Comparison of ENCODE assay signal across 14 cellular contexts in genomic region chr4:101724093-101724492, GRCh38.
DNase-seq lines count a peak whose midpoint lies in the region; TF ChIP-seq lines count a peak whose summit lies in the region.
"Had no signal": no experiment of that assay in that cellular context is flagged by ENCODE, and none has a peak within 500 bp of the region (broad histone marks: within the 10 kb centered on the region; RNA-seq: fewer than 3 reads in every experiment).

No MANE protein-coding gene starts in this region.

- DNase-seq in CD4-positive, alpha-beta memory T cell = no peak
- DNase-seq in DMS53 (lab: John Stamatoyannopoulos, UW) = peak; percentile 70
- DNase-seq in NCI-H146 (lab: John Stamatoyannopoulos, UW) = peak; percentile 42
- peak; percentile 6 for DNase-seq in epithelial cell of esophagus (ENCODE audit: low read depth)
- DNase-seq in T-helper 9 cell = no peak
- DNase-seq in substantia nigra (lab: John Stamatoyannopoulos, UW) = no peak
- no peak for DNase-seq in DMS 273 (lab: John Stamatoyannopoulos, UW; ENCODE audit: unreplicated experiment)
- DNase-seq: effector CD4-positive, alpha-beta T cell; PC-3 had no signal

- H3K9me3 Mint-ChIP-seq in CD4-positive, alpha-beta memory T cell = no peaks in the 10 kb centered on the region
- H3K9me3 Mint-ChIP-seq: activated naive CD4-positive, alpha-beta T cell treated with anti-CD3 and anti-CD28 coated beads, Interleukin-2, amount 50 U/mL, for 24 hours had no signal

- peak overlapping the region in 7 of 8 donors; percentile 17 to 74 (median 36) for H3K4me3 Mint-ChIP-seq in CD4-positive, alpha-beta memory T cell
- H3K4me3 Mint-ChIP-seq: activated naive CD4-positive, alpha-beta T cell treated with anti-CD3 and anti-CD28 coated beads, Interleukin-2, amount 50 U/mL, for 24 hours had no signal

- H3K27me3 Mint-ChIP-seq in CD4-positive, alpha-beta memory T cell = peaks cover 0 to 3% of the 10 kb centered on the region in 2 donors
- H3K27me3 Mint-ChIP-seq: activated naive CD4-positive, alpha-beta T cell treated with anti-CD3 and anti-CD28 coated beads, Interleukin-2, amount 50 U/mL, for 24 hours had no signal

- no peaks in the 10 kb centered on the region for H3K27me3 ChIP-seq in CD4-positive, alpha-beta memory T cell (ENCODE audit: insufficient read depth, low read length)
- H3K27me3 ChIP-seq: cardiac muscle cell, hepatocyte, suprapubic skin had no signal

- H3K36me3 Mint-ChIP-seq in CD4-positive, alpha-beta memory T cell = no peaks in the 10 kb centered on the region
- H3K36me3 Mint-ChIP-seq: activated naive CD4-positive, alpha-beta T cell treated with anti-CD3 and anti-CD28 coated beads, Interleukin-2, amount 50 U/mL, for 24 hours had no signal

- H3K4me3 ChIP-seq in CD4-positive, alpha-beta memory T cell (ENCODE audit: low read length in 2 of 2) = no peak overlapping the region
- no peak overlapping the region for H3K4me3 ChIP-seq in epithelial cell of esophagus (ENCODE audit: low read length)
- H3K4me3 ChIP-seq: cardiac muscle cell, hepatocyte, suprapubic skin had no signal

- no peak for TF ChIP-seq CTCF in epithelial cell of esophagus (IDR thresholded peaks at IDR 0.05; ENCODE audit: insufficient read depth, low read depth, low read length, missing control alignments)

- POLR2A ChIA-PET in CD4-positive, alpha-beta memory T cell (lab: Charles Lee; ENCODE audit: partially characterized antibody) = no interaction called here

- H3K27ac Mint-ChIP-seq in CD4-positive, alpha-beta memory T cell = peak overlapping the region in 2 of 7 donors; percentile 25 to 41
- H3K27ac Mint-ChIP-seq: activated naive CD4-positive, alpha-beta T cell treated with anti-CD3 and anti-CD28 coated beads, Interleukin-2, amount 50 U/mL, for 24 hours had no signal

- intact Hi-C loops in CD4-positive, alpha-beta memory T cell (cut with micrococcal nuclease) = no loop called here

- CTCF ChIA-PET in CD4-positive, alpha-beta memory T cell (lab: Charles Lee; ENCODE audit: partially characterized antibody) = interaction anchor here (1.8 kb wide), 1 partner anchor 1631 kb away, joined by 5 read pairs; no protein-coding TSS in a partner anchor

- H3K36me3 ChIP-seq in CD4-positive, alpha-beta memory T cell (ENCODE audit: insufficient read depth, low read length) = no peaks in the 10 kb centered on the region
- H3K36me3 ChIP-seq: cardiac muscle cell, suprapubic skin had no signal

- H3K9me3 ChIP-seq in CD4-positive, alpha-beta memory T cell (ENCODE audit: control insufficient read depth in 1 of 2, low read length in 2 of 2) = no peaks in the 10 kb centered on the region
- H3K9me3 ChIP-seq: suprapubic skin had no signal

- peaks cover 6% of the 10 kb centered on the region for H3K4me1 ChIP-seq in CD4-positive, alpha-beta memory T cell (ENCODE audit: insufficient read depth, low read length)
- H3K4me1 ChIP-seq: suprapubic skin had no signal

- no peak overlapping the region for H3K27ac ChIP-seq in CD4-positive, alpha-beta memory T cell (ENCODE audit: low read depth, low read length)
- H3K27ac ChIP-seq in substantia nigra (ENCODE audit: low read depth, low read length, poor library complexity, severe bottlenecking) = no peak overlapping the region
- H3K27ac ChIP-seq: C4-2B, cardiac muscle cell, hepatocyte, suprapubic skin had no signal

- H3K4me1 Mint-ChIP-seq in CD4-positive, alpha-beta memory T cell = peaks cover 3 to 6% (median 5%) of the 10 kb centered on the region in 4 donors

Comparison
In these comparisons a context has a peak if more than half of its experiments do, and no peak if none do; other contexts are left out.
1. DNase-seq: peak in DMS53 (single experiment), NCI-H146 (single experiment) and epithelial cell of esophagus (single experiment); none in CD4-positive, alpha-beta memory T cell (0 of 5), T-helper 9 cell (single experiment), substantia nigra (0 of 49) and DMS 273 (single experiment).